In the genomic region with DNA sequence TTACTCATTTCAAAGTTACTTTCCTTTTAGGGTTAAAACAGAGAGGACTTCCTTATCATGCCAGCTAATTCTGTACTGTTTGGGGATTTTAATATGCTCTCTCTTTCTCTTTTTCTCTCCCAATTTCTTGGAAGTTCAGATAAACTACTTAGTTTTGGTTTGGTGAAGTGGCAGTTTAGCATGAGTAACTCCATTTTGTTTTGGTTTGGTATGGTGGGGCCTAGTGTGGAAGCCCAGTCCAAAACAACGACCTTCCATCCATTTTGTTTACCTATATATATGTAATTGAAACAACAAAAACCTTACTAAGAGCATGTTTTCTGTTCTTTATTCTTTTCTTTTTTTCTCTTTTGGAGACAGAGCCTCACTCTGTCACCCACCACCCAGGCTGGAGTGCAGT, we compare ENCODE assay signal across 1 cellular context.
TF ChIP-seq lines count a peak whose summit lies in the region.

No MANE protein-coding gene starts in this region.

TF ChIP-seq in K562, 482 proteins besides CTCF, POLR2A, EP300 and RAD21 (continued from another document and continues in another):
- TF ChIP-seq, protein P1, sequence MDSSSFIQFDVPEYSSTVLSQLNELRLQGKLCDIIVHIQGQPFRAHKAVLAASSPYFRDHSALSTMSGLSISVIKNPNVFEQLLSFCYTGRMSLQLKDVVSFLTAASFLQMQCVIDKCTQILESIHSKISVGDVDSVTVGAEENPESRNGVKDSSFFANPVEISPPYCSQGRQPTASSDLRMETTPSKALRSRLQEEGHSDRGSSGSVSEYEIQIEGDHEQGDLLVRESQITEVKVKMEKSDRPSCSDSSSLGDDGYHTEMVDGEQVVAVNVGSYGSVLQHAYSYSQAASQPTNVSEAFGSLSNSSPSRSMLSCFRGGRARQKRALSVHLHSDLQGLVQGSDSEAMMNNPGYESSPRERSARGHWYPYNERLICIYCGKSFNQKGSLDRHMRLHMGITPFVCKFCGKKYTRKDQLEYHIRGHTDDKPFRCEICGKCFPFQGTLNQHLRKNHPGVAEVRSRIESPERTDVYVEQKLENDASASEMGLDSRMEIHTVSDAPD (CRISPR knock-in tag; IDR thresholded peaks at IDR 0.05), result peak; percentile 72; the same call in 1 of the 2 replicates
- TF ChIP-seq, protein P2, sequence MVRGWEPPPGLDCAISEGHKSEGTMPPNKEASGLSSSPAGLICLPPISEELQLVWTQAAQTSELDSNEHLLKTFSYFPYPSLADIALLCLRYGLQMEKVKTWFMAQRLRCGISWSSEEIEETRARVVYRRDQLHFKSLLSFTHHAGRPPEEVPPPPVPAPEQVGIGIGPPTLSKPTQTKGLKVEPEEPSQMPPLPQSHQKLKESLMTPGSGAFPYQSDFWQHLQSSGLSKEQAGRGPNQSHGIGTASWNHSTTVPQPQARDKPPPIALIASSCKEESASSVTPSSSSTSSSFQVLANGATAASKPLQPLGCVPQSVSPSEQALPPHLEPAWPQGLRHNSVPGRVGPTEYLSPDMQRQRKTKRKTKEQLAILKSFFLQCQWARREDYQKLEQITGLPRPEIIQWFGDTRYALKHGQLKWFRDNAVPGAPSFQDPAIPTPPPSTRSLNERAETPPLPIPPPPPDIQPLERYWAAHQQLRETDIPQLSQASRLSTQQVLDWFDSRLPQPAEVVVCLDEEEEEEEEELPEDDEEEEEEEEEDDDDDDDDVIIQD (CRISPR knock-in tag; IDR thresholded peaks at IDR 0.05), result peak; percentile 91
- TF ChIP-seq TAF7 (tag; IDR thresholded peaks at IDR 0.05) (peak; percentile 83), ELF1 (tag; IDR thresholded peaks at IDR 0.05) (no peak), ZNF444 (CRISPR knock-in tag; IDR thresholded peaks at IDR 0.05) (peak; percentile 83), PKNOX1 (IDR thresholded peaks at IDR 0.05) (no peak), POLR3A (IDR thresholded peaks at IDR 0.05; ENCODE audit: borderline replicate concordance, extremely low read depth, insufficient read depth, insufficient read length) (no peak), ZNF316 (IDR thresholded peaks at IDR 0.05) (no peak), ZNF121 (CRISPR knock-in tag; conservative IDR thresholded peaks at IDR 0.05) (no peak), ZNF197 (CRISPR knock-in tag; IDR thresholded peaks at IDR 0.05; ENCODE audit: low read depth) (peak; percentile 88), ZNF143 (CRISPR knock-in tag; IDR thresholded peaks at IDR 0.05) (no peak), ZBED1 (IDR thresholded peaks at IDR 0.05) (no peak), SREBF1 (IDR thresholded peaks at IDR 0.05; ENCODE audit: borderline replicate concordance, low read depth, low read length) (no peak), STAT5A (IDR thresholded peaks at IDR 0.05; ENCODE audit: borderline replicate concordance, low read length) (no peak), RHOXF2B (CRISPR knock-in tag; conservative IDR thresholded peaks at IDR 0.05) (no peak), ZNF57 (CRISPR knock-in tag; IDR thresholded peaks at IDR 0.05) (no peak), SMAD2 (IDR thresholded peaks at IDR 0.05; ENCODE audit: low read depth, low read length) (no peak), NFE2L1 (tag; IDR thresholded peaks at IDR 0.05; ENCODE audit: borderline replicate concordance, low read depth) (peak; percentile 71), KDM2B (CRISPR knock-in tag; IDR thresholded peaks at IDR 0.05) (0 out of 2 replicates have a peak, but pooled peaks have one; percentile 53), TSHZ1 (CRISPR knock-in tag; IDR thresholded peaks at IDR 0.05) (peak; percentile 92), DMBX1 (CRISPR knock-in tag; IDR thresholded peaks at IDR 0.05; ENCODE audit: borderline replicate concordance) (peak; percentile 97), CGGBP1 (CRISPR knock-in tag; IDR thresholded peaks at IDR 0.05) (no peak), C11orf30 (IDR thresholded peaks at IDR 0.05; ENCODE audit: low read depth) (no peak), LEF1 (IDR thresholded peaks at IDR 0.05) (no peak), ATF1 (CRISPR knock-in tag; IDR thresholded peaks at IDR 0.05) (no peak), ATF1 (tag; IDR thresholded peaks at IDR 0.05) (peak; percentile 23; the same call in 1 of the 2 replicates), NR1H2 (CRISPR knock-in tag; IDR thresholded peaks at IDR 0.05) (no peak), TAL1 (IDR thresholded peaks at IDR 0.05) (no peak), ZKSCAN3 (CRISPR knock-in tag; IDR thresholded peaks at IDR 0.05) (0 out of 2 replicates have a peak, but pooled peaks have one; percentile 39), MAZ (CRISPR knock-in tag; conservative IDR thresholded peaks at IDR 0.05 in 1 of 2, IDR thresholded peaks at IDR 0.05 in 1 of 2) (peak in 1 of 2 experiments; percentile 79; a peak in 2 of 4 replicates), STAT5B (CRISPR knock-in tag; IDR thresholded peaks at IDR 0.05) (peak; percentile 46; the same call in 1 of the 2 replicates), KDM5B (IDR thresholded peaks at IDR 0.05; ENCODE audit: insufficient replicate concordance, low read depth, low read length) (no peak), ZSCAN32 (CRISPR knock-in tag; IDR thresholded peaks at IDR 0.05) (peak; percentile 66; the same call in 1 of the 2 replicates), PHB (CRISPR knock-in tag; IDR thresholded peaks at IDR 0.05) (no peak), GABPB1 (CRISPR knock-in tag; IDR thresholded peaks at IDR 0.05) (no peak), CBX1 (IDR thresholded peaks at IDR 0.05; ENCODE audit: low read depth) (no peak), HNRNPL (IDR thresholded peaks at IDR 0.05; ENCODE audit: low read depth, low read length) (no peak), NKRF (IDR thresholded peaks at IDR 0.05; ENCODE audit: borderline replicate concordance) (no peak), PCBP1 (IDR thresholded peaks at IDR 0.05; ENCODE audit: low read depth, low read length, poor library complexity, severe bottlenecking) (no peak), MYC (IDR thresholded peaks at IDR 0.05; ENCODE audit: low read depth, low read length) (no peak), MYC (CRISPR knock-in tag; IDR thresholded peaks at IDR 0.05; ENCODE audit: borderline replicate concordance, low read depth) (peak; percentile 69; the same call in 1 of the 2 replicates), DDX20 (tag; IDR thresholded peaks at IDR 0.05; ENCODE audit: low read depth) (peak; percentile 96), ZNF174 (CRISPR knock-in tag; IDR thresholded peaks at IDR 0.05) (0 out of 2 replicates have a peak, but pooled peaks have one; percentile 25), CHD4 (IDR thresholded peaks at IDR 0.05; ENCODE audit: insufficient read depth, insufficient replicate concordance, low read depth, low read length, poor library complexity, severe bottlenecking) (no peak), MAFG (tag; conservative IDR thresholded peaks at IDR 0.05) (no peak), GATAD2A (IDR thresholded peaks at IDR 0.05) (peak; percentile 25; the same call in 1 of the 2 replicates), ZNF3 (CRISPR knock-in tag; IDR thresholded peaks at IDR 0.05) (no peak), BACH1 (tag; IDR thresholded peaks at IDR 0.05) (peak; percentile 89), TEAD4 (IDR thresholded peaks at IDR 0.05; ENCODE audit: low read length) (no peak), TEAD4 (CRISPR knock-in tag; IDR thresholded peaks at IDR 0.05; ENCODE audit: borderline replicate concordance) (no peak), ETS2 (tag; IDR thresholded peaks at IDR 0.05; ENCODE audit: borderline replicate concordance, poor library complexity, severe bottlenecking) (no peak), SRF (CRISPR knock-in tag; IDR thresholded peaks at IDR 0.05) (peak in 1 of 2 experiments; percentile 50; a peak in 1 of 4 replicates)
- TF ChIP-seq, protein P3, sequence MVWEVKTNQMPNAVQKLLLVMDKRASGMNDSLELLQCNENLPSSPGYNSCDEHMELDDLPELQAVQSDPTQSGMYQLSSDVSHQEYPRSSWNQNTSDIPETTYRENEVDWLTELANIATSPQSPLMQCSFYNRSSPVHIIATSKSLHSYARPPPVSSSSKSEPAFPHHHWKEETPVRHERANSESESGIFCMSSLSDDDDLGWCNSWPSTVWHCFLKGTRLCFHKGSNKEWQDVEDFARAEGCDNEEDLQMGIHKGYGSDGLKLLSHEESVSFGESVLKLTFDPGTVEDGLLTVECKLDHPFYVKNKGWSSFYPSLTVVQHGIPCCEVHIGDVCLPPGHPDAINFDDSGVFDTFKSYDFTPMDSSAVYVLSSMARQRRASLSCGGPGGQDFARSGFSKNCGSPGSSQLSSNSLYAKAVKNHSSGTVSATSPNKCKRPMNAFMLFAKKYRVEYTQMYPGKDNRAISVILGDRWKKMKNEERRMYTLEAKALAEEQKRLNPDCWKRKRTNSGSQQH (CRISPR knock-in tag; IDR thresholded peaks at IDR 0.05), result 0 out of 2 replicates have a peak, but pooled peaks have one; percentile 11
- TF ChIP-seq, protein P4, sequence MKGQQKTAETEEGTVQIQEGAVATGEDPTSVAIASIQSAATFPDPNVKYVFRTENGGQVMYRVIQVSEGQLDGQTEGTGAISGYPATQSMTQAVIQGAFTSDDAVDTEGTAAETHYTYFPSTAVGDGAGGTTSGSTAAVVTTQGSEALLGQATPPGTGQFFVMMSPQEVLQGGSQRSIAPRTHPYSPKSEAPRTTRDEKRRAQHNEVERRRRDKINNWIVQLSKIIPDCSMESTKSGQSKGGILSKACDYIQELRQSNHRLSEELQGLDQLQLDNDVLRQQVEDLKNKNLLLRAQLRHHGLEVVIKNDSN (CRISPR knock-in tag; IDR thresholded peaks at IDR 0.05), result no peak
- TF ChIP-seq, protein P5, sequence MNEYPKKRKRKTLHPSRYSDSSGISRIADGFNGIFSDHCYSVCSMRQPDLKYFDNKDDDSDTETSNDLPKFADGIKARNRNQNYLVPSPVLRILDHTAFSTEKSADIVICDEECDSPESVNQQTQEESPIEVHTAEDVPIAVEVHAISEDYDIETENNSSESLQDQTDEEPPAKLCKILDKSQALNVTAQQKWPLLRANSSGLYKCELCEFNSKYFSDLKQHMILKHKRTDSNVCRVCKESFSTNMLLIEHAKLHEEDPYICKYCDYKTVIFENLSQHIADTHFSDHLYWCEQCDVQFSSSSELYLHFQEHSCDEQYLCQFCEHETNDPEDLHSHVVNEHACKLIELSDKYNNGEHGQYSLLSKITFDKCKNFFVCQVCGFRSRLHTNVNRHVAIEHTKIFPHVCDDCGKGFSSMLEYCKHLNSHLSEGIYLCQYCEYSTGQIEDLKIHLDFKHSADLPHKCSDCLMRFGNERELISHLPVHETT (CRISPR knock-in tag; conservative IDR thresholded peaks at IDR 0.05 in 1 of 2, IDR thresholded peaks at IDR 0.05 in 1 of 2), result peak in 1 of 2 experiments; percentile 91; a peak in 2 of 4 replicates
- TF ChIP-seq, protein P6, sequence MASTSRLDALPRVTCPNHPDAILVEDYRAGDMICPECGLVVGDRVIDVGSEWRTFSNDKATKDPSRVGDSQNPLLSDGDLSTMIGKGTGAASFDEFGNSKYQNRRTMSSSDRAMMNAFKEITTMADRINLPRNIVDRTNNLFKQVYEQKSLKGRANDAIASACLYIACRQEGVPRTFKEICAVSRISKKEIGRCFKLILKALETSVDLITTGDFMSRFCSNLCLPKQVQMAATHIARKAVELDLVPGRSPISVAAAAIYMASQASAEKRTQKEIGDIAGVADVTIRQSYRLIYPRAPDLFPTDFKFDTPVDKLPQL (IDR thresholded peaks at IDR 0.05; ENCODE audit: extremely low read depth, insufficient read length), result no peak
- TF ChIP-seq, protein P7, sequence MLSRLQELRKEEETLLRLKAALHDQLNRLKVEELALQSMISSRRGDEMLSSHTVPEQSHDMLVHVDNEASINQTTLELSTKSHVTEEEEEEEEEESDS (CRISPR knock-in tag; IDR thresholded peaks at IDR 0.05), result 0 out of 2 replicates have a peak, but pooled peaks have one; percentile 34
